ENCODE assay signal across 1 cellular context in the genomic region with DNA sequence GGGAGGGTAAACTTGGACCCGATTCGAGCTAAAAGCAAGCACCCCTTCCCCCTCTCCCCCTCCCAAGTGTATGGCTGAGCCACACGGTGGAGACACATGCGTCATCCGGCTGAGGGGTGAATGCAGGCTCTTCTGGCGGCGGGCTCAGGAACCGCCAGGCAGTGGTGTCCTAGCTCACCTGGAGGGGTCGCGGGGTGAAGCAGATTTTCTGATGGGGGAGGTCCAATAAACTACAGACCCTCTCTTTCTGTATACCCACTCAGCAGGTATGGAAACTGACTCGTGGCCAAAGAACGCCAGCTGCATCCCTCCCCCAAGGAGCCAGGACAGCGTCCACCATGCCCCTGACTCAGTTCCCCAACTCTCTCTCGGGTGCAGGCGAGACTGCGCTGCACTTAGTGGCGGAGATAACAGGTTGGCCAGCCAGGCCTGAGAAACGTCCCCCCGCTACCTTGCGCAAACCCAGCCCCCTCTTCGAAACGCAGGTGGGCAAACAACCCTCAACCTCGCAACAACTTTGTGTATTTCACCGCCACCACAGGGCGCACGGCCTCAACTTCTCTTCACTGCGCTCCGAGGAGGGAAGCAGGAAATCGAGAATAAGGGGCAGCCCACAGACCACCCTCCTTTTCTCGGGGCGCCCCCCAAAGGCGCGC.
TF ChIP-seq lines count a peak whose summit lies in the region.

No MANE protein-coding gene starts in this region.

TF ChIP-seq in HepG2, 621 proteins besides CTCF, POLR2A, EP300 and RAD21 (continued from another document and continues in another):
- TF ChIP-seq, protein P1, sequence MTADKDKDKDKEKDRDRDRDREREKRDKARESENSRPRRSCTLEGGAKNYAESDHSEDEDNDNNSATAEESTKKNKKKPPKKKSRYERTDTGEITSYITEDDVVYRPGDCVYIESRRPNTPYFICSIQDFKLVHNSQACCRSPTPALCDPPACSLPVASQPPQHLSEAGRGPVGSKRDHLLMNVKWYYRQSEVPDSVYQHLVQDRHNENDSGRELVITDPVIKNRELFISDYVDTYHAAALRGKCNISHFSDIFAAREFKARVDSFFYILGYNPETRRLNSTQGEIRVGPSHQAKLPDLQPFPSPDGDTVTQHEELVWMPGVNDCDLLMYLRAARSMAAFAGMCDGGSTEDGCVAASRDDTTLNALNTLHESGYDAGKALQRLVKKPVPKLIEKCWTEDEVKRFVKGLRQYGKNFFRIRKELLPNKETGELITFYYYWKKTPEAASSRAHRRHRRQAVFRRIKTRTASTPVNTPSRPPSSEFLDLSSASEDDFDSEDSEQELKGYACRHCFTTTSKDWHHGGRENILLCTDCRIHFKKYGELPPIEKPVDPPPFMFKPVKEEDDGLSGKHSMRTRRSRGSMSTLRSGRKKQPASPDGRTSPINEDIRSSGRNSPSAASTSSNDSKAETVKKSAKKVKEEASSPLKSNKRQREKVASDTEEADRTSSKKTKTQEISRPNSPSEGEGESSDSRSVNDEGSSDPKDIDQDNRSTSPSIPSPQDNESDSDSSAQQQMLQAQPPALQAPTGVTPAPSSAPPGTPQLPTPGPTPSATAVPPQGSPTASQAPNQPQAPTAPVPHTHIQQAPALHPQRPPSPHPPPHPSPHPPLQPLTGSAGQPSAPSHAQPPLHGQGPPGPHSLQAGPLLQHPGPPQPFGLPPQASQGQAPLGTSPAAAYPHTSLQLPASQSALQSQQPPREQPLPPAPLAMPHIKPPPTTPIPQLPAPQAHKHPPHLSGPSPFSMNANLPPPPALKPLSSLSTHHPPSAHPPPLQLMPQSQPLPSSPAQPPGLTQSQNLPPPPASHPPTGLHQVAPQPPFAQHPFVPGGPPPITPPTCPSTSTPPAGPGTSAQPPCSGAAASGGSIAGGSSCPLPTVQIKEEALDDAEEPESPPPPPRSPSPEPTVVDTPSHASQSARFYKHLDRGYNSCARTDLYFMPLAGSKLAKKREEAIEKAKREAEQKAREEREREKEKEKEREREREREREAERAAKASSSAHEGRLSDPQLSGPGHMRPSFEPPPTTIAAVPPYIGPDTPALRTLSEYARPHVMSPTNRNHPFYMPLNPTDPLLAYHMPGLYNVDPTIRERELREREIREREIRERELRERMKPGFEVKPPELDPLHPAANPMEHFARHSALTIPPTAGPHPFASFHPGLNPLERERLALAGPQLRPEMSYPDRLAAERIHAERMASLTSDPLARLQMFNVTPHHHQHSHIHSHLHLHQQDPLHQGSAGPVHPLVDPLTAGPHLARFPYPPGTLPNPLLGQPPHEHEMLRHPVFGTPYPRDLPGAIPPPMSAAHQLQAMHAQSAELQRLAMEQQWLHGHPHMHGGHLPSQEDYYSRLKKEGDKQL (CRISPR knock-in tag; IDR thresholded peaks at IDR 0.05; ENCODE audit: low read depth) = no peak
- TF ChIP-seq, protein P2, sequence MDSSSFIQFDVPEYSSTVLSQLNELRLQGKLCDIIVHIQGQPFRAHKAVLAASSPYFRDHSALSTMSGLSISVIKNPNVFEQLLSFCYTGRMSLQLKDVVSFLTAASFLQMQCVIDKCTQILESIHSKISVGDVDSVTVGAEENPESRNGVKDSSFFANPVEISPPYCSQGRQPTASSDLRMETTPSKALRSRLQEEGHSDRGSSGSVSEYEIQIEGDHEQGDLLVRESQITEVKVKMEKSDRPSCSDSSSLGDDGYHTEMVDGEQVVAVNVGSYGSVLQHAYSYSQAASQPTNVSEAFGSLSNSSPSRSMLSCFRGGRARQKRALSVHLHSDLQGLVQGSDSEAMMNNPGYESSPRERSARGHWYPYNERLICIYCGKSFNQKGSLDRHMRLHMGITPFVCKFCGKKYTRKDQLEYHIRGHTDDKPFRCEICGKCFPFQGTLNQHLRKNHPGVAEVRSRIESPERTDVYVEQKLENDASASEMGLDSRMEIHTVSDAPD (CRISPR knock-in tag; IDR thresholded peaks at IDR 0.05) = no peak
- TF ChIP-seq ZNF224 (CRISPR knock-in tag; IDR thresholded peaks at IDR 0.05) (no peak), ZNF326 (CRISPR knock-in tag; IDR thresholded peaks at IDR 0.05; ENCODE audit: borderline replicate concordance) (no peak), REPIN1 (CRISPR knock-in tag; IDR thresholded peaks at IDR 0.05; ENCODE audit: borderline replicate concordance, low read depth) (no peak), ZNF230 (CRISPR knock-in tag; IDR thresholded peaks at IDR 0.05) (0 out of 2 replicates have a peak, but pooled peaks have one; percentile 18), ELF4 (CRISPR knock-in tag; IDR thresholded peaks at IDR 0.05; ENCODE audit: borderline replicate concordance) (no peak), ZNF34 (CRISPR knock-in tag; IDR thresholded peaks at IDR 0.05; ENCODE audit: borderline replicate concordance) (no peak), PLRG1 (conservative IDR thresholded peaks at IDR 0.05) (no peak), SAP130 (CRISPR knock-in tag; IDR thresholded peaks at IDR 0.05; ENCODE audit: low read depth) (peak; percentile 60; the same call in 1 of the 2 replicates), ZBTB3 (CRISPR knock-in tag; IDR thresholded peaks at IDR 0.05; ENCODE audit: borderline replicate concordance, low read depth) (no peak), SMYD3 (CRISPR knock-in tag; IDR thresholded peaks at IDR 0.05) (no peak), ZNF607 (CRISPR knock-in tag; IDR thresholded peaks at IDR 0.05; ENCODE audit: borderline replicate concordance) (no peak), HMG20B (CRISPR knock-in tag; conservative IDR thresholded peaks at IDR 0.05) (no peak), NPAS2 (CRISPR knock-in tag; IDR thresholded peaks at IDR 0.05; ENCODE audit: borderline replicate concordance) (no peak), FOSL2 (CRISPR knock-in tag; IDR thresholded peaks at IDR 0.05) (peak; percentile 57), ZNF674 (CRISPR knock-in tag; IDR thresholded peaks at IDR 0.05; ENCODE audit: low read depth) (no peak), GPN1 (CRISPR knock-in tag; IDR thresholded peaks at IDR 0.05; ENCODE audit: borderline replicate concordance) (no peak), ZNF546 (CRISPR knock-in tag; conservative IDR thresholded peaks at IDR 0.05) (no peak), CHD4 (IDR thresholded peaks at IDR 0.05; ENCODE audit: borderline replicate concordance, low read length) (no peak), FOXO1 (CRISPR knock-in tag; IDR thresholded peaks at IDR 0.05) (no peak), SP1 (IDR thresholded peaks at IDR 0.05) (no peak), SP1 (CRISPR knock-in tag; IDR thresholded peaks at IDR 0.05) (no peak), MTF1 (CRISPR knock-in tag; IDR thresholded peaks at IDR 0.05) (no peak), ZNF615 (CRISPR knock-in tag; IDR thresholded peaks at IDR 0.05; ENCODE audit: borderline replicate concordance) (no peak), SP4 (CRISPR knock-in tag; IDR thresholded peaks at IDR 0.05) (no peak; the same call in 1 of the 2 replicates), MED13 (CRISPR knock-in tag; IDR thresholded peaks at IDR 0.05) (no peak), ZNF724P (CRISPR knock-in tag; IDR thresholded peaks at IDR 0.05; ENCODE audit: borderline replicate concordance) (0 out of 2 replicates have a peak, but pooled peaks have one; percentile 39), AKAP8 (CRISPR knock-in tag; IDR thresholded peaks at IDR 0.05) (no peak), ZSCAN21 (CRISPR knock-in tag; IDR thresholded peaks at IDR 0.05; ENCODE audit: borderline replicate concordance) (no peak), RFX3 (CRISPR knock-in tag; IDR thresholded peaks at IDR 0.05) (no peak), KDM4B (CRISPR knock-in tag; IDR thresholded peaks at IDR 0.05) (0 out of 2 replicates have a peak, but pooled peaks have one; percentile 17), U2AF1 (optimal IDR thresholded peaks at IDR 0.05; ENCODE audit: low read depth, low read length) (no peak), ZNF431 (CRISPR knock-in tag; IDR thresholded peaks at IDR 0.05; ENCODE audit: borderline replicate concordance, low read depth) (no peak), KAT7 (CRISPR knock-in tag; IDR thresholded peaks at IDR 0.05; ENCODE audit: borderline replicate concordance) (no peak), MLLT10 (CRISPR knock-in tag; IDR thresholded peaks at IDR 0.05) (no peak)
- TF ChIP-seq, protein P3, sequence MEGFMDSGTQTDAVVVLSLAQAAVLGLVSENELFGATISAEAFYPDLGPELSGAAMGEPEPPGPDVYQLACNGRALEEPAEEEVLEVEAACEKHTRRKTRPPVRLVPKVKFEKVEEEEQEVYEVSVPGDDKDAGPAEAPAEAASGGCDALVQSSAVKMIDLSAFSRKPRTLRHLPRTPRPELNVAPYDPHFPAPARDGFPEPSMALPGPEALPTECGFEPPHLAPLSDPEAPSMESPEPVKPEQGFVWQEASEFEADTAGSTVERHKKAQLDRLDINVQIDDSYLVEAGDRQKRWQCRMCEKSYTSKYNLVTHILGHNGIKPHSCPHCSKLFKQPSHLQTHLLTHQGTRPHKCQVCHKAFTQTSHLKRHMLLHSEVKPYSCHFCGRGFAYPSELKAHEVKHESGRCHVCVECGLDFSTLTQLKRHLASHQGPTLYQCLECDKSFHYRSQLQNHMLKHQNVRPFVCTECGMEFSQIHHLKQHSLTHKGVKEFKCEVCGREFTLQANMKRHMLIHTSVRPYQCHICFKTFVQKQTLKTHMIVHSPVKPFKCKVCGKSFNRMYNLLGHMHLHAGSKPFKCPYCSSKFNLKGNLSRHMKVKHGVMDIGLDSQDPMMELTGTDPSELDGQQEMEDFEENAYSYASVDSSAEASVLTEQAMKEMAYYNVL (CRISPR knock-in tag; IDR thresholded peaks at IDR 0.05; ENCODE audit: borderline replicate concordance) = no peak
- TF ChIP-seq, protein P4, sequence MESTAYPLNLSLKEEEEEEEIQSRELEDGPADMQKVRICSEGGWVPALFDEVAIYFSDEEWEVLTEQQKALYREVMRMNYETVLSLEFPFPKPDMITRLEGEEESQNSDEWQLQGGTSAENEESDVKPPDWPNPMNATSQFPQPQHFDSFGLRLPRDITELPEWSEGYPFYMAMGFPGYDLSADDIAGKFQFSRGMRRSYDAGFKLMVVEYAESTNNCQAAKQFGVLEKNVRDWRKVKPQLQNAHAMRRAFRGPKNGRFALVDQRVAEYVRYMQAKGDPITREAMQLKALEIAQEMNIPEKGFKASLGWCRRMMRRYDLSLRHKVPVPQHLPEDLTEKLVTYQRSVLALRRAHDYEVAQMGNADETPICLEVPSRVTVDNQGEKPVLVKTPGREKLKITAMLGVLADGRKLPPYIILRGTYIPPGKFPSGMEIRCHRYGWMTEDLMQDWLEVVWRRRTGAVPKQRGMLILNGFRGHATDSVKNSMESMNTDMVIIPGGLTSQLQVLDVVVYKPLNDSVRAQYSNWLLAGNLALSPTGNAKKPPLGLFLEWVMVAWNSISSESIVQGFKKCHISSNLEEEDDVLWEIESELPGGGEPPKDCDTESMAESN (CRISPR knock-in tag; conservative IDR thresholded peaks at IDR 0.05) = no peak
- TF ChIP-seq, protein P5, sequence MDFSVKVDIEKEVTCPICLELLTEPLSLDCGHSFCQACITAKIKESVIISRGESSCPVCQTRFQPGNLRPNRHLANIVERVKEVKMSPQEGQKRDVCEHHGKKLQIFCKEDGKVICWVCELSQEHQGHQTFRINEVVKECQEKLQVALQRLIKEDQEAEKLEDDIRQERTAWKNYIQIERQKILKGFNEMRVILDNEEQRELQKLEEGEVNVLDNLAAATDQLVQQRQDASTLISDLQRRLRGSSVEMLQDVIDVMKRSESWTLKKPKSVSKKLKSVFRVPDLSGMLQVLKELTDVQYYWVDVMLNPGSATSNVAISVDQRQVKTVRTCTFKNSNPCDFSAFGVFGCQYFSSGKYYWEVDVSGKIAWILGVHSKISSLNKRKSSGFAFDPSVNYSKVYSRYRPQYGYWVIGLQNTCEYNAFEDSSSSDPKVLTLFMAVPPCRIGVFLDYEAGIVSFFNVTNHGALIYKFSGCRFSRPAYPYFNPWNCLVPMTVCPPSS (IDR thresholded peaks at IDR 0.05) = no peak
- TF ChIP-seq, protein P6, sequence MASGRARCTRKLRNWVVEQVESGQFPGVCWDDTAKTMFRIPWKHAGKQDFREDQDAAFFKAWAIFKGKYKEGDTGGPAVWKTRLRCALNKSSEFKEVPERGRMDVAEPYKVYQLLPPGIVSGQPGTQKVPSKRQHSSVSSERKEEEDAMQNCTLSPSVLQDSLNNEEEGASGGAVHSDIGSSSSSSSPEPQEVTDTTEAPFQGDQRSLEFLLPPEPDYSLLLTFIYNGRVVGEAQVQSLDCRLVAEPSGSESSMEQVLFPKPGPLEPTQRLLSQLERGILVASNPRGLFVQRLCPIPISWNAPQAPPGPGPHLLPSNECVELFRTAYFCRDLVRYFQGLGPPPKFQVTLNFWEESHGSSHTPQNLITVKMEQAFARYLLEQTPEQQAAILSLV (CRISPR knock-in tag; IDR thresholded peaks at IDR 0.05; ENCODE audit: borderline replicate concordance) = no peak
- TF ChIP-seq, protein P7, sequence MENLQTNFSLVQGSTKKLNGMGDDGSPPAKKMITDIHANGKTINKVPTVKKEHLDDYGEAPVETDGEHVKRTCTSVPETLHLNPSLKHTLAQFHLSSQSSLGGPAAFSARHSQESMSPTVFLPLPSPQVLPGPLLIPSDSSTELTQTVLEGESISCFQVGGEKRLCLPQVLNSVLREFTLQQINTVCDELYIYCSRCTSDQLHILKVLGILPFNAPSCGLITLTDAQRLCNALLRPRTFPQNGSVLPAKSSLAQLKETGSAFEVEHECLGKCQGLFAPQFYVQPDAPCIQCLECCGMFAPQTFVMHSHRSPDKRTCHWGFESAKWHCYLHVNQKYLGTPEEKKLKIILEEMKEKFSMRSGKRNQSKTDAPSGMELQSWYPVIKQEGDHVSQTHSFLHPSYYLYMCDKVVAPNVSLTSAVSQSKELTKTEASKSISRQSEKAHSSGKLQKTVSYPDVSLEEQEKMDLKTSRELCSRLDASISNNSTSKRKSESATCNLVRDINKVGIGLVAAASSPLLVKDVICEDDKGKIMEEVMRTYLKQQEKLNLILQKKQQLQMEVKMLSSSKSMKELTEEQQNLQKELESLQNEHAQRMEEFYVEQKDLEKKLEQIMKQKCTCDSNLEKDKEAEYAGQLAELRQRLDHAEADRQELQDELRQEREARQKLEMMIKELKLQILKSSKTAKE (CRISPR knock-in tag; IDR thresholded peaks at IDR 0.05; ENCODE audit: borderline replicate concordance) = no peak
- TF ChIP-seq, protein P8, sequence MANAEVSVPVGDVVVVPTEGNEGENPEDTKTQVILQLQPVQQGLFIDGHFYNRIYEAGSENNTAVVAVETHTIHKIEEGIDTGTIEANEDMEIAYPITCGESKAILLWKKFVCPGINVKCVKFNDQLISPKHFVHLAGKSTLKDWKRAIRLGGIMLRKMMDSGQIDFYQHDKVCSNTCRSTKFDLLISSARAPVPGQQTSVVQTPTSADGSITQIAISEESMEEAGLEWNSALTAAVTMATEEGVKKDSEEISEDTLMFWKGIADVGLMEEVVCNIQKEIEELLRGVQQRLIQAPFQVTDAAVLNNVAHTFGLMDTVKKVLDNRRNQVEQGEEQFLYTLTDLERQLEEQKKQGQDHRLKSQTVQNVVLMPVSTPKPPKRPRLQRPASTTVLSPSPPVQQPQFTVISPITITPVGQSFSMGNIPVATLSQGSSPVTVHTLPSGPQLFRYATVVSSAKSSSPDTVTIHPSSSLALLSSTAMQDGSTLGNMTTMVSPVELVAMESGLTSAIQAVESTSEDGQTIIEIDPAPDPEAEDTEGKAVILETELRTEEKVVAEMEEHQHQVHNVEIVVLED (CRISPR knock-in tag; IDR thresholded peaks at IDR 0.05; ENCODE audit: borderline replicate concordance) = no peak
- TF ChIP-seq, protein P9, sequence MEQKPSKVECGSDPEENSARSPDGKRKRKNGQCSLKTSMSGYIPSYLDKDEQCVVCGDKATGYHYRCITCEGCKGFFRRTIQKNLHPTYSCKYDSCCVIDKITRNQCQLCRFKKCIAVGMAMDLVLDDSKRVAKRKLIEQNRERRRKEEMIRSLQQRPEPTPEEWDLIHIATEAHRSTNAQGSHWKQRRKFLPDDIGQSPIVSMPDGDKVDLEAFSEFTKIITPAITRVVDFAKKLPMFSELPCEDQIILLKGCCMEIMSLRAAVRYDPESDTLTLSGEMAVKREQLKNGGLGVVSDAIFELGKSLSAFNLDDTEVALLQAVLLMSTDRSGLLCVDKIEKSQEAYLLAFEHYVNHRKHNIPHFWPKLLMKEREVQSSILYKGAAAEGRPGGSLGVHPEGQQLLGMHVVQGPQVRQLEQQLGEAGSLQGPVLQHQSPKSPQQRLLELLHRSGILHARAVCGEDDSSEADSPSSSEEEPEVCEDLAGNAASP (CRISPR knock-in tag; IDR thresholded peaks at IDR 0.05; ENCODE audit: borderline replicate concordance) = 0 out of 2 replicates have a peak, but pooled peaks have one; percentile 28
